In the genomic region with DNA sequence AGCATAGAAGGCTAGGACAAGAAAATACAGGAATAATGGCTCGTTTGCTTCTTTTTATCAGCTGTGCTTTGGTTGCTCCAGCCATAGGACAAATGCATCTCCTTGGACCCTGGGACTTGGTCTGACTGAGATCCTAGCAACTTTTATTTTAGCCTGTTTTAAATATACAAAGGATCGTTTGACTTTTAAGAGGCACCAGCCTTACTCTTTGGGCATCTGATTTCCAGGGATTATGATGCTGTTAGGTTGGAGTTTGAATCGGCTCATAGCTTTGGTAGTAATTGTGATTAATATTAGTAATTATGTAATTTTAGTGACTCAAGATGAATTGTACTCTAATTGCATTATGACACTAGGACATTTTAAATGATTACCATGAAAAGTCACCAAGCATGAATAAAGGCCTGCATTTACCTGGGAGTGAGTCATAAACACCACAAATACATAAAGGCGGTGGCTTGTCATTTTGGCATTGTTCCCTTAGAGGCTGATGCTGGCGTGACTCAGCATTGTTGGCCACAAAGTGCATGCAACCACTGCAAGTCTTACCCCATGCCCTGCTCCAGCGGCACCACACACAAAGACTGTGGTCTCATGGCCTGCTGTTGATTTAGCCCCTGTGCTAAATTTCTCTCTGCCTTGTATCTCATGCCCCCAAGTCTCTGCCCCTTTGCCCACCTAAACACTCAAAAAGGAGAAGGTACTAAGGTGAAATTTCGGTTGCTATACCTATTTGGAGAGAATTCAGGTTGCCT, we compare ENCODE assay signal across 1 cellular context.
TF ChIP-seq lines count a peak whose summit lies in the region.

No MANE protein-coding gene starts in this region.

TF ChIP-seq in WTC11, 78 proteins besides CTCF, POLR2A, EP300 and RAD21 (continued from another document):
- TF ChIP-seq, protein P1, sequence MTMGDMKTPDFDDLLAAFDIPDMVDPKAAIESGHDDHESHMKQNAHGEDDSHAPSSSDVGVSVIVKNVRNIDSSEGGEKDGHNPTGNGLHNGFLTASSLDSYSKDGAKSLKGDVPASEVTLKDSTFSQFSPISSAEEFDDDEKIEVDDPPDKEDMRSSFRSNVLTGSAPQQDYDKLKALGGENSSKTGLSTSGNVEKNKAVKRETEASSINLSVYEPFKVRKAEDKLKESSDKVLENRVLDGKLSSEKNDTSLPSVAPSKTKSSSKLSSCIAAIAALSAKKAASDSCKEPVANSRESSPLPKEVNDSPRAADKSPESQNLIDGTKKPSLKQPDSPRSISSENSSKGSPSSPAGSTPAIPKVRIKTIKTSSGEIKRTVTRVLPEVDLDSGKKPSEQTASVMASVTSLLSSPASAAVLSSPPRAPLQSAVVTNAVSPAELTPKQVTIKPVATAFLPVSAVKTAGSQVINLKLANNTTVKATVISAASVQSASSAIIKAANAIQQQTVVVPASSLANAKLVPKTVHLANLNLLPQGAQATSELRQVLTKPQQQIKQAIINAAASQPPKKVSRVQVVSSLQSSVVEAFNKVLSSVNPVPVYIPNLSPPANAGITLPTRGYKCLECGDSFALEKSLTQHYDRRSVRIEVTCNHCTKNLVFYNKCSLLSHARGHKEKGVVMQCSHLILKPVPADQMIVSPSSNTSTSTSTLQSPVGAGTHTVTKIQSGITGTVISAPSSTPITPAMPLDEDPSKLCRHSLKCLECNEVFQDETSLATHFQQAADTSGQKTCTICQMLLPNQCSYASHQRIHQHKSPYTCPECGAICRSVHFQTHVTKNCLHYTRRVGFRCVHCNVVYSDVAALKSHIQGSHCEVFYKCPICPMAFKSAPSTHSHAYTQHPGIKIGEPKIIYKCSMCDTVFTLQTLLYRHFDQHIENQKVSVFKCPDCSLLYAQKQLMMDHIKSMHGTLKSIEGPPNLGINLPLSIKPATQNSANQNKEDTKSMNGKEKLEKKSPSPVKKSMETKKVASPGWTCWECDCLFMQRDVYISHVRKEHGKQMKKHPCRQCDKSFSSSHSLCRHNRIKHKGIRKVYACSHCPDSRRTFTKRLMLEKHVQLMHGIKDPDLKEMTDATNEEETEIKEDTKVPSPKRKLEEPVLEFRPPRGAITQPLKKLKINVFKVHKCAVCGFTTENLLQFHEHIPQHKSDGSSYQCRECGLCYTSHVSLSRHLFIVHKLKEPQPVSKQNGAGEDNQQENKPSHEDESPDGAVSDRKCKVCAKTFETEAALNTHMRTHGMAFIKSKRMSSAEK (CRISPR knock-in tag; IDR thresholded peaks at IDR 0.05; ENCODE audit: borderline replicate concordance), result no peak
TF ChIP-seq in WTC11: peak in this region for 1.
